In genomic region chr2:99156901-99157300, GRCh38 we compare ENCODE assay signal across 1 cellular context.
TF ChIP-seq lines count a peak whose summit lies in the region.

No MANE protein-coding gene starts in this region.

TF ChIP-seq in GM23338, 12 proteins besides CTCF, POLR2A, EP300 and RAD21 (continued from another document):
- TF ChIP-seq EZH2 (IDR thresholded peaks at IDR 0.05; ENCODE audit: low read depth, unreplicated experiment) (no peak), STAT1 (IDR thresholded peaks at IDR 0.05; ENCODE audit: unreplicated experiment) (no peak), ZNF114 (CRISPR knock-in tag; IDR thresholded peaks at IDR 0.05) (no peak), EZH2phosphoT487 (IDR thresholded peaks at IDR 0.05; ENCODE audit: unreplicated experiment) (no peak)
- TF ChIP-seq, protein P1, sequence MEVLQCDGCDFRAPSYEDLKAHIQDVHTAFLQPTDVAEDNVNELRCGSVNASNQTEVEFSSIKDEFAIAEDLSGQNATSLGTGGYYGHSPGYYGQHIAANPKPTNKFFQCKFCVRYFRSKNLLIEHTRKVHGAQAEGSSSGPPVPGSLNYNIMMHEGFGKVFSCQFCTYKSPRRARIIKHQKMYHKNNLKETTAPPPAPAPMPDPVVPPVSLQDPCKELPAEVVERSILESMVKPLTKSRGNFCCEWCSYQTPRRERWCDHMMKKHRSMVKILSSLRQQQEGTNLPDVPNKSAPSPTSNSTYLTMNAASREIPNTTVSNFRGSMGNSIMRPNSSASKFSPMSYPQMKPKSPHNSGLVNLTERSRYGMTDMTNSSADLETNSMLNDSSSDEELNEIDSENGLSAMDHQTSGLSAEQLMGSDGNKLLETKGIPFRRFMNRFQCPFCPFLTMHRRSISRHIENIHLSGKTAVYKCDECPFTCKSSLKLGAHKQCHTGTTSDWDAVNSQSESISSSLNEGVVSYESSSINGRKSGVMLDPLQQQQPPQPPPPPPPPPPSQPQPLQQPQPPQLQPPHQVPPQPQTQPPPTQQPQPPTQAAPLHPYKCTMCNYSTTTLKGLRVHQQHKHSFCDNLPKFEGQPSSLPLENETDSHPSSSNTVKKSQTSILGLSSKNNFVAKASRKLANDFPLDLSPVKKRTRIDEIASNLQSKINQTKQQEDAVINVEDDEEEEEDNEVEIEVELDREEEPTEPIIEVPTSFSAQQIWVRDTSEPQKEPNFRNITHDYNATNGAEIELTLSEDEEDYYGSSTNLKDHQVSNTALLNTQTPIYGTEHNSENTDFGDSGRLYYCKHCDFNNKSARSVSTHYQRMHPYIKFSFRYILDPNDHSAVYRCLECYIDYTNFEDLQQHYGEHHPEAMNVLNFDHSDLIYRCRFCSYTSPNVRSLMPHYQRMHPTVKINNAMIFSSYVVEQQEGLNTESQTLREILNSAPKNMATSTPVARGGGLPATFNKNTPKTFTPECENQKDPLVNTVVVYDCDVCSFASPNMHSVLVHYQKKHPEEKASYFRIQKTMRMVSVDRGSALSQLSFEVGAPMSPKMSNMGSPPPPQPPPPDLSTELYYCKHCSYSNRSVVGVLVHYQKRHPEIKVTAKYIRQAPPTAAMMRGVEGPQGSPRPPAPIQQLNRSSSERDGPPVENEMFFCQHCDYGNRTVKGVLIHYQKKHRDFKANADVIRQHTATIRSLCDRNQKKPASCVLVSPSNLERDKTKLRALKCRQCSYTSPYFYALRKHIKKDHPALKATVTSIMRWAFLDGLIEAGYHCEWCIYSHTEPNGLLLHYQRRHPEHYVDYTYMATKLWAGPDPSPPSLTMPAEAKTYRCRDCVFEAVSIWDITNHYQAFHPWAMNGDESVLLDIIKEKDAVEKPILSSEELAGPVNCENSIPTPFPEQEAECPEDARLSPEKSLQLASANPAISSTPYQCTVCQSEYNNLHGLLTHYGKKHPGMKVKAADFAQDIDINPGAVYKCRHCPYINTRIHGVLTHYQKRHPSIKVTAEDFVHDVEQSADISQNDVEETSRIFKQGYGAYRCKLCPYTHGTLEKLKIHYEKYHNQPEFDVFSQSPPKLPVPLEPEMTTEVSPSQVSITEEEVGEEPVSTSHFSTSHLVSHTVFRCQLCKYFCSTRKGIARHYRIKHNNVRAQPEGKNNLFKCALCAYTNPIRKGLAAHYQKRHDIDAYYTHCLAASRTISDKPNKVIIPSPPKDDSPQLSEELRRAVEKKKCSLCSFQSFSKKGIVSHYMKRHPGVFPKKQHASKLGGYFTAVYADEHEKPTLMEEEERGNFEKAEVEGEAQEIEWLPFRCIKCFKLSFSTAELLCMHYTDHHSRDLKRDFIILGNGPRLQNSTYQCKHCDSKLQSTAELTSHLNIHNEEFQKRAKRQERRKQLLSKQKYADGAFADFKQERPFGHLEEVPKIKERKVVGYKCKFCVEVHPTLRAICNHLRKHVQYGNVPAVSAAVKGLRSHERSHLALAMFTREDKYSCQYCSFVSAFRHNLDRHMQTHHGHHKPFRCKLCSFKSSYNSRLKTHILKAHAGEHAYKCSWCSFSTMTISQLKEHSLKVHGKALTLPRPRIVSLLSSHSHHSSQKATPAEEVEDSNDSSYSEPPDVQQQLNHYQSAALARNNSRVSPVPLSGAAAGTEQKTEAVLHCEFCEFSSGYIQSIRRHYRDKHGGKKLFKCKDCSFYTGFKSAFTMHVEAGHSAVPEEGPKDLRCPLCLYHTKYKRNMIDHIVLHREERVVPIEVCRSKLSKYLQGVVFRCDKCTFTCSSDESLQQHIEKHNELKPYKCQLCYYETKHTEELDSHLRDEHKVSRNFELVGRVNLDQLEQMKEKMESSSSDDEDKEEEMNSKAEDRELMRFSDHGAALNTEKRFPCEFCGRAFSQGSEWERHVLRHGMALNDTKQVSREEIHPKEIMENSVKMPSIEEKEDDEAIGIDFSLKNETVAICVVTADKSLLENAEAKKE (CRISPR knock-in tag; IDR thresholded peaks at IDR 0.05), result no peak
- TF ChIP-seq, protein P2, sequence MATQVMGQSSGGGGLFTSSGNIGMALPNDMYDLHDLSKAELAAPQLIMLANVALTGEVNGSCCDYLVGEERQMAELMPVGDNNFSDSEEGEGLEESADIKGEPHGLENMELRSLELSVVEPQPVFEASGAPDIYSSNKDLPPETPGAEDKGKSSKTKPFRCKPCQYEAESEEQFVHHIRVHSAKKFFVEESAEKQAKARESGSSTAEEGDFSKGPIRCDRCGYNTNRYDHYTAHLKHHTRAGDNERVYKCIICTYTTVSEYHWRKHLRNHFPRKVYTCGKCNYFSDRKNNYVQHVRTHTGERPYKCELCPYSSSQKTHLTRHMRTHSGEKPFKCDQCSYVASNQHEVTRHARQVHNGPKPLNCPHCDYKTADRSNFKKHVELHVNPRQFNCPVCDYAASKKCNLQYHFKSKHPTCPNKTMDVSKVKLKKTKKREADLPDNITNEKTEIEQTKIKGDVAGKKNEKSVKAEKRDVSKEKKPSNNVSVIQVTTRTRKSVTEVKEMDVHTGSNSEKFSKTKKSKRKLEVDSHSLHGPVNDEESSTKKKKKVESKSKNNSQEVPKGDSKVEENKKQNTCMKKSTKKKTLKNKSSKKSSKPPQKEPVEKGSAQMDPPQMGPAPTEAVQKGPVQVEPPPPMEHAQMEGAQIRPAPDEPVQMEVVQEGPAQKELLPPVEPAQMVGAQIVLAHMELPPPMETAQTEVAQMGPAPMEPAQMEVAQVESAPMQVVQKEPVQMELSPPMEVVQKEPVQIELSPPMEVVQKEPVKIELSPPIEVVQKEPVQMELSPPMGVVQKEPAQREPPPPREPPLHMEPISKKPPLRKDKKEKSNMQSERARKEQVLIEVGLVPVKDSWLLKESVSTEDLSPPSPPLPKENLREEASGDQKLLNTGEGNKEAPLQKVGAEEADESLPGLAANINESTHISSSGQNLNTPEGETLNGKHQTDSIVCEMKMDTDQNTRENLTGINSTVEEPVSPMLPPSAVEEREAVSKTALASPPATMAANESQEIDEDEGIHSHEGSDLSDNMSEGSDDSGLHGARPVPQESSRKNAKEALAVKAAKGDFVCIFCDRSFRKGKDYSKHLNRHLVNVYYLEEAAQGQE (IDR thresholded peaks at IDR 0.05; ENCODE audit: unreplicated experiment), result no peak
